Comparison of ENCODE assay signal across 1 cellular context in genomic region chr19:17414097-17414496, GRCh38.
TF ChIP-seq lines count a peak whose summit lies in the region.

No MANE protein-coding gene starts in this region.

TF ChIP-seq in WTC11, 78 proteins besides CTCF, POLR2A, EP300 and RAD21 (continued from another document):
- TF ChIP-seq ZNF532 (CRISPR knock-in tag; IDR thresholded peaks at IDR 0.05; ENCODE audit: borderline replicate concordance) (no peak), ZNF121 (CRISPR knock-in tag; IDR thresholded peaks at IDR 0.05) (no peak), ATF1 (CRISPR knock-in tag; IDR thresholded peaks at IDR 0.05) (no peak), NR2C2 (CRISPR knock-in tag; IDR thresholded peaks at IDR 0.05) (no peak), FOXJ3 (CRISPR knock-in tag; IDR thresholded peaks at IDR 0.05; ENCODE audit: borderline replicate concordance) (no peak)
